ENCODE assay signal across 8 cellular contexts in genomic region chr22:30575011-30575671, GRCh38. TPM values are rescaled to one million over a fixed set of nuclear protein-coding genes. Genes with fewer than 3 reads are reported as not detected.
A peak's percentile ranks its signal among the peaks of the same experiment; 100 is the strongest.
DNase-seq lines count a peak whose midpoint lies in the region; ATAC-seq and TF ChIP-seq lines count a peak whose summit lies in the region.

No MANE protein-coding gene starts in this region.

- TF ChIP-seq CTCF in fibroblast of pulmonary artery (IDR thresholded peaks at IDR 0.05; ENCODE audit: low read length, missing control alignments) (peak; percentile 9), neural progenitor cell (IDR thresholded peaks at IDR 0.05) (no peak)

- no peaks in the 10 kb centered on the region for H3K27me3 ChIP-seq in neural progenitor cell

- H3K4me1 Mint-ChIP-seq in neural progenitor cell = peaks cover 13% of the 10 kb centered on the region

- peak overlapping the region; percentile 81 for H3K4me3 Mint-ChIP-seq in neural progenitor cell

- peaks cover 9% of the 10 kb centered on the region for H3K4me1 ChIP-seq in neural progenitor cell

- H2AFZ ChIP-seq in neural progenitor cell (replicated peaks) = peak overlapping the region; percentile 63

- no peak overlapping the region for H3K9ac ChIP-seq in neural progenitor cell

- H3K4me2 ChIP-seq in neural progenitor cell = peak overlapping the region; percentile 87

- ATAC-seq in HG03196 (IDR thresholded peaks at IDR 0.05; ENCODE audit: unreplicated experiment) (no peak), GM21529 (IDR thresholded peaks at IDR 0.05; ENCODE audit: unreplicated experiment) (no peak)

- H3K79me2 ChIP-seq in neural progenitor cell (ENCODE audit: low read depth) = no peaks in the 10 kb centered on the region

- H3K27ac ChIP-seq in neural progenitor cell = no peak overlapping the region

- peaks cover 4% of the 10 kb centered on the region for H3K27me3 Mint-ChIP-seq in neural progenitor cell (ENCODE audit: insufficient read depth, low read depth)

- H3K9me3 ChIP-seq in neural progenitor cell (ENCODE audit: low read depth) = no peaks in the 10 kb centered on the region

- no peaks in the 10 kb centered on the region for H4K20me1 ChIP-seq in neural progenitor cell (ENCODE audit: low read depth)

- H3K4me3 ChIP-seq in fibroblast of pulmonary artery (replicated peaks; ENCODE audit: low read depth, low read length) (no peak overlapping the region), neural progenitor cell (peak overlapping the region; percentile 70)

- peaks cover 17% of the 10 kb centered on the region for H3K36me3 Mint-ChIP-seq in neural progenitor cell

- no peaks in the 10 kb centered on the region for H3K9me3 Mint-ChIP-seq in neural progenitor cell

- DNase-seq in ACHN (peak; percentile 77), M059J (ENCODE audit: low read depth) (peak; percentile 22), fibroblast of pulmonary artery (ENCODE audit: low read depth) (peak; percentile 88), neural progenitor cell (ENCODE audit: low spot score) (peak; percentile 31), HK-2 (ENCODE audit: unreplicated experiment) (no peak), NCI-H774 (lab: John Stamatoyannopoulos, UW) (no peak)

- no peak overlapping the region for H3K27ac Mint-ChIP-seq in neural progenitor cell

- H3K36me3 ChIP-seq in neural progenitor cell = no peaks in the 10 kb centered on the region

- in situ Hi-C loops in ACHN (cut with HindIII; ENCODE audit: low pct_ligation_motif_present, low pct_unique_long_range_greater_than_20kb, low sequenced_read_pairs) = no loop called here

- H3F3A ChIP-seq in neural progenitor cell (ENCODE audit: low read depth) = peaks cover 22% of the 10 kb centered on the region

RNA-seq across cellular contexts. Expression of gene GAL3ST1, which starts 0.7 kb away (rescaled TPM):
- not detected in 2 replicates for total RNA-seq in M059J (2014; rRNA removed; shearing (Covaris generic))
- 4.3 and 10.1 TPM in 2 replicates for total RNA-seq in neural progenitor cell (ENCODE audit: low replicate concordance)

RNA-seq across cellular contexts. Expression of gene PES1, which starts 16.6 kb away (rescaled TPM):
- 53.1 and 57.9 TPM in 2 replicates for total RNA-seq in M059J (2014; rRNA removed; shearing (Covaris generic))
- 30.2 and 54.4 TPM in 2 replicates for total RNA-seq in neural progenitor cell (ENCODE audit: low replicate concordance)

RNA-seq across cellular contexts. Expression of gene SEC14L6, which starts 28.6 kb away (rescaled TPM):
- total RNA-seq in M059J (2014; rRNA removed; shearing (Covaris generic)) = not detected in 2 replicates
- 2.4 and 2.7 TPM in 2 replicates for total RNA-seq in neural progenitor cell (ENCODE audit: low replicate concordance)

RNA-seq across cellular contexts. Expression of gene TCN2, which starts 31.8 kb away (rescaled TPM):
- 5.8 and 6.2 TPM in 2 replicates for total RNA-seq in M059J (2014; rRNA removed; shearing (Covaris generic))
- 33.9 and 66.5 TPM in 2 replicates for total RNA-seq in neural progenitor cell (ENCODE audit: low replicate concordance)

Comparison
In these comparisons a context has a peak if more than half of its experiments do, and no peak if none do; other contexts are left out.
1. DNase-seq: peak in ACHN (single experiment), M059J (single experiment), fibroblast of pulmonary artery (single experiment) and neural progenitor cell (single experiment); none in HK-2 (single experiment) and NCI-H774 (single experiment).